Comparison of ENCODE assay signal across 17 cellular contexts in the genomic region with DNA sequence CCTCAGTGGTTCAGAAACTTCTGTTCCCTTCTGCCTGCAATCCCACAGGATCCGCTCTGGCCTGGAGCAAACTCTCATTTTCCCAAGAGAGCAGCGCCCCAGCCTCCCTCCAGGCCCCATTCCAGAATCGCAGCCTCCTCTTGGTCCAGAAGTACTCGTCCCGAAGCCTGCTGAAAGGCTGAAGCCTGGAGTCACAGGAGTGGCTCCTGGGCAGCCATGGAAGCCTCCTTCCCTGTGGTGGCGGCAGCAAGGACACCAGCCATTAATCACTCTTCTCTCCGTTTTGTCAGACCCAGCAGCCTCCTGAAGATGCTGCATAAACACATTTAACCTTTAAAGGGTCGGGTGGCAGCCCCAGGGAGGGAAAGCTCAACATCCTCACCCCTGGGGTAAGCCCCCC.
"Had no signal": no experiment of that assay in that cellular context is flagged by ENCODE, and none has a peak within 500 bp of the region (broad histone marks: within the 10 kb centered on the region; RNA-seq: fewer than 3 reads in every experiment).

No MANE protein-coding gene starts in this region.

- H3K27me3 ChIP-seq: body of pancreas, ovary, thyroid gland had no signal

- DNase-seq: activated CD4-positive, alpha-beta T cell treated with anti-CD3 and anti-CD28 coated beads for 1 hour; activated CD4-positive, alpha-beta T cell treated with anti-CD3 and anti-CD28 coated beads, Interleukin-2, amount 50 U/mL, for 48 hours; activated naive CD4-positive, alpha-beta T cell; activated naive CD8-positive, alpha-beta T cell treated with anti-CD3 and anti-CD28 coated beads for 36 hours; amygdala; caudate nucleus; colonic mucosa; foreskin keratinocyte; left ventricle myocardium superior; mesenchymal stem cell; naive thymus-derived CD4-positive, alpha-beta T cell; ovary; stimulated activated naive CD4-positive, alpha-beta T cell; T-helper 2 cell; thyroid gland had no signal

- H3K4me1 ChIP-seq: colonic mucosa, foreskin keratinocyte had no signal

- ATAC-seq: body of pancreas; foreskin keratinocyte; left ventricle myocardium superior; naive thymus-derived CD4-positive, alpha-beta T cell had no signal

- H3K9me3 Mint-ChIP-seq: activated naive CD8-positive, alpha-beta T cell treated with anti-CD3 and anti-CD28 coated beads for 36 hours; naive thymus-derived CD4-positive, alpha-beta T cell had no signal

- H3K27me3 Mint-ChIP-seq: activated naive CD8-positive, alpha-beta T cell treated with anti-CD3 and anti-CD28 coated beads for 36 hours had no signal

- H3K4me3 ChIP-seq: body of pancreas, colonic mucosa, ovary, thyroid gland had no signal

- H3K4me3 Mint-ChIP-seq: activated naive CD8-positive, alpha-beta T cell treated with anti-CD3 and anti-CD28 coated beads for 36 hours had no signal

- H3K9me3 ChIP-seq: body of pancreas, colonic mucosa, ovary, thyroid gland had no signal

- H3K27ac Mint-ChIP-seq: activated naive CD8-positive, alpha-beta T cell treated with anti-CD3 and anti-CD28 coated beads for 36 hours had no signal

- H3K36me3 Mint-ChIP-seq: activated naive CD8-positive, alpha-beta T cell treated with anti-CD3 and anti-CD28 coated beads for 36 hours; naive thymus-derived CD4-positive, alpha-beta T cell had no signal

- H3K36me3 ChIP-seq: colonic mucosa, ovary, thyroid gland, WERI-Rb-1 had no signal
